Comparison of ENCODE assay signal across 12 cellular contexts in the genomic region with DNA sequence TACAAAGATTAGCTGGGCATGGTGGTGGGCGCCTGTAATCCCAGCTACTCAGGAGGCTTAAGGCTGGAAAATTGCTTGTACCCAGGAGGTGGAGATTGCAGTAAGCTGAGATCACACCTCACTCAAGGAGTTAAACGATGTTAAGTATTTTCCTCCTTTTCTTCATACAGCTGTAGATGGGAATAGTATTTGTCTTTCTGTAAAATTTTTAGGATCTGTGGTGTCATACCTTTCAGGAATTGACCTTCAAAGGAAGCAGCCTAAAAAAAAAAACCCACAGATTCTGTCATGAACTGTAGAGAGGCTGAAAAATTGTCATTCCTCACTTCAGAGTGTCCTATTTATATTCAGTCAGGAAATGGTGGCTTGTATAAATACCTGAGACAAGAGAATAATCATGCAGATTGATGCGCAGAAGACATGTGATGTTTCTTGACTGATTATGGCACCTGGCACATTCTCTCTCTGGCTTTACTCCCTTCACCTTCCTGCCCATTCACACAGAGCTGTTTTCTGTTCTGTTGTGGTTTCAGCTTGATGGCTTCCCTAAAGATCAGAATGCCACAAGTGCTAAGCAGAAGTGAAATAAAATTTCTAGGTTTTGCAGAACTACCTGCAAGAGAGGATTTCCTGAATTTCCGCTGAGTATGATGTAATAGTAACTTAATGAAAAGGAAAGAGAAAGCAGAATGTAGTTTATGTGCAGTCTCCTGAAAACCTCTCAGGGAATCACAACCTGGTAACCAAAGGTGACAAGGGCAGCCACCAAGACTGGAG. TPM values are rescaled to one million over a fixed set of nuclear protein-coding genes. Genes with fewer than 3 reads are reported as not detected.
DNase-seq lines count a peak whose midpoint lies in the region; ATAC-seq lines count a peak whose summit lies in the region.
"Had no signal": no experiment of that assay in that cellular context is flagged by ENCODE, and none has a peak within 500 bp of the region (broad histone marks: within the 10 kb centered on the region; RNA-seq: fewer than 3 reads in every experiment).

No MANE protein-coding gene starts in this region.

- H3K27ac Mint-ChIP-seq in activated CD4-positive, alpha-beta T cell treated with anti-CD3 and anti-CD28 coated beads, Interleukin-2, amount 10 ng/mL, durations not matched to agents 7 days and 5 days = peak overlapping the region; percentile 74
- H3K27ac Mint-ChIP-seq: dendritic cell treated with granulocyte-macrophage colony-stimulating factor and Interleukin-4, amounts not matched to agents 40 ng/mL and 50 ng/mL, for 4 days had no signal

- intact Hi-C loops in left cardiac atrium (cut with DNase I) = no loop called here

- peaks cover 18% of the 10 kb centered on the region for H3K4me1 Mint-ChIP-seq in activated CD4-positive, alpha-beta T cell treated with anti-CD3 and anti-CD28 coated beads, Interleukin-2, amount 10 ng/mL, durations not matched to agents 7 days and 5 days

- H3K27me3 Mint-ChIP-seq in activated CD4-positive, alpha-beta T cell treated with anti-CD3 and anti-CD28 coated beads, Interleukin-2, amount 10 ng/mL, durations not matched to agents 7 days and 5 days = peaks cover 26% of the 10 kb centered on the region

- peak; percentile 81 for ATAC-seq in HG02642 (IDR thresholded peaks at IDR 0.05; ENCODE audit: poor library complexity, unreplicated experiment)
- ATAC-seq in left cardiac atrium = no peak
- ATAC-seq: left lobe of liver had no signal

- H3K4me3 Mint-ChIP-seq in activated CD4-positive, alpha-beta T cell treated with anti-CD3 and anti-CD28 coated beads, Interleukin-2, amount 10 ng/mL, durations not matched to agents 7 days and 5 days = peak overlapping the region; percentile 9
- H3K4me3 Mint-ChIP-seq: dendritic cell treated with granulocyte-macrophage colony-stimulating factor and Interleukin-4, amounts not matched to agents 40 ng/mL and 50 ng/mL, for 4 days had no signal

- DNase-seq in activated CD4-positive, alpha-beta T cell treated with anti-CD3 and anti-CD28 coated beads, Interleukin-2, amount 10 ng/mL, durations not matched to agents 7 days and 5 days = peak; percentile 48
- no peak for DNase-seq in activated CD4-positive, alpha-beta T cell treated with anti-CD3 and anti-CD28 coated beads, Interleukin-2, amount 50 U/mL, for 48 hours
- DNase-seq in Kasumi-1 (lab: John Stamatoyannopoulos, UW) = peak; percentile 67 to 68
- peak; percentile 19 for DNase-seq in pons (ENCODE audit: low spot score)
- no peak for DNase-seq in left cardiac atrium
- DNase-seq in Ammon's horn (ENCODE audit: low spot score) = no peak
- DNase-seq in COLO668 (lab: John Stamatoyannopoulos, UW; ENCODE audit: unreplicated experiment) = no peak

- CTCF ChIA-PET in activated CD4-positive, alpha-beta T cell treated with anti-CD3 and anti-CD28 coated beads, Interleukin-2, amount 10 ng/mL, durations not matched to agents 7 days and 5 days (lab: Charles Lee) = interaction anchor here (0.6 to 1.3 kb wide), 2 partner anchors 10 to 176 kb away, joined by 3 read pairs; no protein-coding TSS in a partner anchor

- H3K36me3 Mint-ChIP-seq in activated CD4-positive, alpha-beta T cell treated with anti-CD3 and anti-CD28 coated beads, Interleukin-2, amount 10 ng/mL, durations not matched to agents 7 days and 5 days (ENCODE audit: low read depth) = no peaks in the 10 kb centered on the region

- H3K9me3 Mint-ChIP-seq in activated CD4-positive, alpha-beta T cell treated with anti-CD3 and anti-CD28 coated beads, Interleukin-2, amount 10 ng/mL, durations not matched to agents 7 days and 5 days = no peaks in the 10 kb centered on the region
- H3K9me3 Mint-ChIP-seq: dendritic cell treated with granulocyte-macrophage colony-stimulating factor and Interleukin-4, amounts not matched to agents 40 ng/mL and 50 ng/mL, for 4 days had no signal

- POLR2A ChIA-PET in activated CD4-positive, alpha-beta T cell treated with anti-CD3 and anti-CD28 coated beads, Interleukin-2, amount 10 ng/mL, durations not matched to agents 7 days and 5 days (lab: Charles Lee) = no interaction called here

RNA-seq across cellular contexts. Expression of a gene that starts 3.8 kb away (rescaled TPM):
- not detected for total RNA-seq in activated CD4-positive, alpha-beta T cell treated with anti-CD3 and anti-CD28 coated beads, Interleukin-2, amount 10 ng/mL, durations not matched to agents 7 days and 5 days
- total RNA-seq in left cardiac atrium = not detected
- total RNA-seq: HT1080; left lobe of liver; T-helper 2 cell treated with Interferon-gamma antibody and Interleukin-4, amounts not matched to agents 100 ng/mL and 5 ng/mL, for 36 hours had no signal

RNA-seq across cellular contexts. Expression of a gene that starts 35.1 kb away (rescaled TPM):
- total RNA-seq in activated CD4-positive, alpha-beta T cell treated with anti-CD3 and anti-CD28 coated beads, Interleukin-2, amount 10 ng/mL, durations not matched to agents 7 days and 5 days = not detected
- total RNA-seq in left cardiac atrium = not detected
- total RNA-seq: HT1080; left lobe of liver; T-helper 2 cell treated with Interferon-gamma antibody and Interleukin-4, amounts not matched to agents 100 ng/mL and 5 ng/mL, for 36 hours had no signal

RNA-seq across cellular contexts. Expression of a gene that starts 38.1 kb away (rescaled TPM):
- total RNA-seq in activated CD4-positive, alpha-beta T cell treated with anti-CD3 and anti-CD28 coated beads, Interleukin-2, amount 10 ng/mL, durations not matched to agents 7 days and 5 days = not detected
- total RNA-seq in left cardiac atrium = not detected
- total RNA-seq: left lobe of liver; T-helper 2 cell treated with Interferon-gamma antibody and Interleukin-4, amounts not matched to agents 100 ng/mL and 5 ng/mL, for 36 hours had no signal

RNA-seq across cellular contexts. Expression of a gene that starts 58.8 kb away (rescaled TPM):
- not detected for total RNA-seq in activated CD4-positive, alpha-beta T cell treated with anti-CD3 and anti-CD28 coated beads, Interleukin-2, amount 10 ng/mL, durations not matched to agents 7 days and 5 days
- total RNA-seq in left cardiac atrium = not detected
- total RNA-seq: HT1080; left lobe of liver; T-helper 2 cell treated with Interferon-gamma antibody and Interleukin-4, amounts not matched to agents 100 ng/mL and 5 ng/mL, for 36 hours had no signal

Comparison
In these comparisons a context has a peak if more than half of its experiments do, and no peak if none do; other contexts are left out.
1. DNase-seq: peak in activated CD4-positive, alpha-beta T cell treated with anti-CD3 and anti-CD28 coated beads, Interleukin-2, amount 10 ng/mL, durations not matched to agents 7 days and 5 days (single experiment), Kasumi-1 (2 of 2) and pons (single experiment); none in activated CD4-positive, alpha-beta T cell treated with anti-CD3 and anti-CD28 coated beads, Interleukin-2, amount 50 U/mL, for 48 hours (0 of 2), left cardiac atrium (single experiment), Ammon's horn (single experiment) and COLO668 (single experiment).